In the genomic region with DNA sequence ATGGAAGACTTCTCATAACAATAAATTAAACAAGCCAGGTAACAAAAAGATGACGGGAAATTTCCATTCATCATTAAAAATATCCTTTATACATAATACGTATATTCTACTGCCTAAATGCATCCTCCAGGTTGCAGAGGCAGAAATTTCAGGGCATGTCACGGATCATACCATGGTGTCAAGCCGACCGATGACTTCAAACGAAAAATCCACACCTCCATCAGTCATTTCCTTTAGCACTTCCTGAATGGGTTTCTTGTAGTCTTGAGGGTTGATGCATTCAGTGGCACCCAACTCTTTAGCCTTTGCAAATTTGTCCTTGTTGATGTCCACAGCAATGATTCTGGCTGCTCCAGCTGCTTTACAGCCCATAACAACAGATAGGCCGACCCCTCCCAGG, we compare ENCODE assay signal across 16 cellular contexts. TPM values are rescaled to one million over a fixed set of nuclear protein-coding genes. Genes with fewer than 3 reads are reported as not detected.
"Had no signal": no experiment of that assay in that cellular context is flagged by ENCODE, and none has a peak within 500 bp of the region (broad histone marks: within the 10 kb centered on the region; RNA-seq: fewer than 3 reads in every experiment).

No MANE protein-coding gene starts in this region.

RNA-seq across cellular contexts. Expression of gene ADH1C, which starts 9.9 kb away (rescaled TPM):
- total RNA-seq: activated naive CD4-positive, alpha-beta T cell treated with anti-CD3 and anti-CD28 coated beads for 36 hours; activated naive CD4-positive, alpha-beta T cell treated with anti-CD3 and anti-CD28 coated beads, Interleukin-2, amount 50 U/mL, for 72 hours; activated naive CD8-positive, alpha-beta T cell treated with anti-CD3 and anti-CD28 coated beads for 36 hours; activated naive CD8-positive, alpha-beta T cell treated with anti-CD3 and anti-CD28 coated beads, Interleukin-2, amount 10 ng/mL, durations not matched to agents 7 days and 5 days; activated T-cell treated with anti-CD3 and anti-CD28 coated beads, Interleukin-2, amount 50 U/mL, for 72 hours; activated T-helper 1 cell treated with anti-CD3 and anti-CD28 coated beads, Interleukin-12 subunit alpha, Interleukin-12 subunit beta, Interleukin-2, Interleukin-4 antibody, amounts not matched to agents 30 ng/mL and 10 ng/mL and 1 ng/mL, durations not matched to agents 14 hours and 24 hours and 36 hours; activated T-helper 17 cell treated with anti-CD3 and anti-CD28 coated beads, Interleukin-2, amount 50 U/mL, for 72 hours; activated T-helper 2 cell treated with anti-CD3 and anti-CD28 coated beads, Interferon-gamma antibody, Interleukin-2, Interleukin-4, amounts not matched to agents 10 μg/mL and 5 μg/mL and 100 μg/mL, durations not matched to agents 14 hours and 24 hours and 36 hours; astrocyte; cardiac muscle cell had no signal
- polyA plus RNA-seq: cardiac muscle cell had no signal

RNA-seq across cellular contexts. Expression of gene ADH1B, which starts 21.4 kb away (rescaled TPM):
- total RNA-seq: activated naive CD4-positive, alpha-beta T cell treated with anti-CD3 and anti-CD28 coated beads for 36 hours; activated naive CD4-positive, alpha-beta T cell treated with anti-CD3 and anti-CD28 coated beads, Interleukin-2, amount 50 U/mL, for 72 hours; activated naive CD8-positive, alpha-beta T cell treated with anti-CD3 and anti-CD28 coated beads for 36 hours; activated naive CD8-positive, alpha-beta T cell treated with anti-CD3 and anti-CD28 coated beads, Interleukin-2, amount 10 ng/mL, durations not matched to agents 7 days and 5 days; activated T-cell treated with anti-CD3 and anti-CD28 coated beads, Interleukin-2, amount 50 U/mL, for 72 hours; activated T-helper 1 cell treated with anti-CD3 and anti-CD28 coated beads, Interleukin-12 subunit alpha, Interleukin-12 subunit beta, Interleukin-2, Interleukin-4 antibody, amounts not matched to agents 30 ng/mL and 10 ng/mL and 1 ng/mL, durations not matched to agents 14 hours and 24 hours and 36 hours; activated T-helper 17 cell treated with anti-CD3 and anti-CD28 coated beads, Interleukin-2, amount 50 U/mL, for 72 hours; activated T-helper 2 cell treated with anti-CD3 and anti-CD28 coated beads, Interferon-gamma antibody, Interleukin-2, Interleukin-4, amounts not matched to agents 10 μg/mL and 5 μg/mL and 100 μg/mL, durations not matched to agents 14 hours and 24 hours and 36 hours; astrocyte; cardiac muscle cell had no signal
- polyA plus RNA-seq: cardiac muscle cell had no signal

RNA-seq across cellular contexts. Expression of gene ADH1A, which starts 51.8 kb away (rescaled TPM):
- total RNA-seq: activated naive CD4-positive, alpha-beta T cell treated with anti-CD3 and anti-CD28 coated beads for 36 hours; activated naive CD4-positive, alpha-beta T cell treated with anti-CD3 and anti-CD28 coated beads, Interleukin-2, amount 50 U/mL, for 72 hours; activated naive CD8-positive, alpha-beta T cell treated with anti-CD3 and anti-CD28 coated beads for 36 hours; activated naive CD8-positive, alpha-beta T cell treated with anti-CD3 and anti-CD28 coated beads, Interleukin-2, amount 10 ng/mL, durations not matched to agents 7 days and 5 days; activated T-cell treated with anti-CD3 and anti-CD28 coated beads, Interleukin-2, amount 50 U/mL, for 4 hours; activated T-cell treated with anti-CD3 and anti-CD28 coated beads, Interleukin-2, amount 50 U/mL, for 72 hours; activated T-helper 1 cell treated with anti-CD3 and anti-CD28 coated beads, Interleukin-12 subunit alpha, Interleukin-12 subunit beta, Interleukin-2, Interleukin-4 antibody, amounts not matched to agents 30 ng/mL and 10 ng/mL and 1 ng/mL, durations not matched to agents 14 hours and 24 hours and 36 hours; activated T-helper 17 cell treated with anti-CD3 and anti-CD28 coated beads, Interleukin-2, amount 50 U/mL, for 72 hours; activated T-helper 2 cell treated with anti-CD3 and anti-CD28 coated beads, Interferon-gamma antibody, Interleukin-2, Interleukin-4, amounts not matched to agents 10 μg/mL and 5 μg/mL and 100 μg/mL, durations not matched to agents 14 hours and 24 hours and 36 hours; ascending aorta; astrocyte; bronchial epithelial cell; cardiac muscle cell; cardiac septum; cerebellum had no signal
- polyA plus RNA-seq: adrenal gland, cardiac muscle cell had no signal
